In genomic region chr5:150523472-150524350, GRCh38 we compare ENCODE assay signal across 8 cellular contexts. TPM values are rescaled to one million over a fixed set of nuclear protein-coding genes. Genes with fewer than 3 reads are reported as not detected.
DNase-seq lines count a peak whose midpoint lies in the region; ATAC-seq and TF ChIP-seq lines count a peak whose summit lies in the region.

No MANE protein-coding gene starts in this region.

- H3K27me3 ChIP-seq in suprapubic skin: no peaks in the 10 kb centered on the region

- DNase-seq in CD1c-positive myeloid dendritic cell (ENCODE audit: extremely low spot score): peak; percentile 64
- peak; percentile 63 for DNase-seq in OCI-M1 (lab: John Stamatoyannopoulos, UW)
- peak; percentile 62 for DNase-seq in cerebellum (ENCODE audit: low spot score)
- peak; percentile 21 for DNase-seq in kidney glomerular epithelial cell (lab: John Stamatoyannopoulos, UW)
- DNase-seq in suprapubic skin (ENCODE audit: low spot score in 2 of 2): no peak
- DNase-seq in activated gamma-delta T cell (lab: John Stamatoyannopoulos, UW): no peak

- TF ChIP-seq EP300 in suprapubic skin (IDR thresholded peaks at IDR 0.05): no peak

- peak overlapping the region; percentile 26 for H3K27ac ChIP-seq in suprapubic skin

- no peaks in the 10 kb centered on the region for H3K9me3 ChIP-seq in suprapubic skin

- peak; percentile 44 to 52 for TF ChIP-seq CTCF in suprapubic skin (IDR thresholded peaks at IDR 0.05)

- TF ChIP-seq POLR2A in suprapubic skin (IDR thresholded peaks at IDR 0.05): no peak

- H3K4me3 ChIP-seq in suprapubic skin: no peak overlapping the region

- H3K36me3 ChIP-seq in suprapubic skin: peaks cover 26% of the 10 kb centered on the region

- peaks cover 24% of the 10 kb centered on the region for H3K4me1 ChIP-seq in suprapubic skin

- ATAC-seq in GM18909 (IDR thresholded peaks at IDR 0.05; ENCODE audit: poor library complexity, unreplicated experiment): peak; percentile 64
- no peak for ATAC-seq in GM19351 (IDR thresholded peaks at IDR 0.05; ENCODE audit: unreplicated experiment)

- WGBS in suprapubic skin: 80% methylated on average over 9 of the region's 12 CpGs

RNA-seq across cellular contexts. Expression of gene NDST1, which starts 15.8 kb away (rescaled TPM):
- total RNA-seq in cerebellum (30.8 TPM), suprapubic skin (100 to 1,000 TPM in 3 of 4 donors, 10 to 100 TPM in 1; 94.6 to 157 (median 134) TPM)

Comparison
In these comparisons a context has a peak if more than half of its experiments do, and no peak if none do; other contexts are left out.
1. DNase-seq: peak in CD1c-positive myeloid dendritic cell (single experiment), OCI-M1 (single experiment), cerebellum (single experiment) and kidney glomerular epithelial cell (single experiment); none in suprapubic skin (0 of 2) and activated gamma-delta T cell (single experiment).